1 cellular context compared by ENCODE assay signal in genomic region chr2:100029460-100029859, GRCh38.
TF ChIP-seq lines count a peak whose summit lies in the region.

No MANE protein-coding gene starts in this region.

TF ChIP-seq in H1, 55 proteins besides CTCF, POLR2A, EP300 and RAD21 (continued from another document):
- TF ChIP-seq GTF2F1 (IDR thresholded peaks at IDR 0.05; ENCODE audit: borderline replicate concordance, low read depth, low read length) (no peak), TBP (IDR thresholded peaks at IDR 0.05; ENCODE audit: low read depth, low read length) (no peak), CHD7 (IDR thresholded peaks at IDR 0.05; ENCODE audit: insufficient replicate concordance, low read length) (no peak), SAP30 (IDR thresholded peaks at IDR 0.05; ENCODE audit: insufficient read depth, insufficient replicate concordance, low read length) (no peak), SP2 (IDR thresholded peaks at IDR 0.05; ENCODE audit: low read length) (no peak), JUND (IDR thresholded peaks at IDR 0.05; ENCODE audit: low read length) (no peak), SP4 (IDR thresholded peaks at IDR 0.05; ENCODE audit: low read length) (no peak), NANOG (IDR thresholded peaks at IDR 0.05; ENCODE audit: insufficient read depth, low read depth, low read length, poor library complexity, severe bottlenecking) (no peak), BRCA1 (IDR thresholded peaks at IDR 0.05; ENCODE audit: low read depth, low read length) (no peak), PHF8 (conservative IDR thresholded peaks at IDR 0.05; ENCODE audit: low read depth, low read length) (no peak)
